Comparison of ENCODE assay signal across 8 cellular contexts in the genomic region with DNA sequence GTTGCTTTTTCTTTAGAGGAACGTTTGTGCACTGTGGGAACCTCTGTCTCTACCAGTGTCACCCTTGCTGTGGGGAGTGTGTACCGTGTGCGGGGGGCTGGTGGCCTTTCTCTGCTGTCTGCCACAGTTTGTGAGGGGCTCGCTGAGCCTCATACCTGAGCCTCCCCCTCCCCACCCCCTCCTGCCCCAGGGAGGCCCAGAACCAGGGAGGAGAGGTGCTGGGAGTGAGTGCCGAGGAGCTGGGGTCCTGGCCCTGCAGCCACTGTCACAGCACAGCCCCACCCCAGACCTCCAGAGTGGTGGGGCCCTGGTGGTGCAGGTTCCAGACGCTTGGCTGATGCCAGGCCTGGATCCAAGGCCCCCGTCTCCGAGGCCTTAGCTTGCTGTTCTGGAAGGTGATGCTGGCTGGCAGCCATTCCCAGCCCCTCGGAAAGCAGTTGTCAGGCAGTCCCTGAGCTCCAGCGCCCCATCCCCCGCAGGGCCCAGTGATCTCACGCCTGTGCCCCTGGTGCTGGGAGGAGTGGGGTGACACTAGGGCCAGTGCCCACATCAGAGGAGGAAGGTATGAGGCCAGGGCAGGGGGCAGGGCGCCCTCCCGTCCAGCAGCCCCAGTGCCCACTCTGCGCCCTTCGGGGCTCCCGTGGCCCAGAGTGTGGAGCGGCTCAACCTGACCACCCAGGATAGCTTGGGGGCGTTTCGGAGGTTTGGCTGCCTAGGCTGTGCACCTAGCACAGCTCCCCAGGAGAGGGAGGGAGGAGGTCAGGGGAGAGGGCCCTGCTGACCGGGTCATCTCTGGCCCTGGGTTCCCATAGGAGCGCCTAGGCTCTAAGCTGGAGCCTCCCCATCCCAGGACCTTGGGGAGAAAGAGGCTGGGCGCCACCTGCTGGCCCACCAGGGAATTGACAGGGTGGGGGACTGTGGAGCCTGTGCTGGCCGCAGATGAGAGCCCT. TPM values are rescaled to one million over a fixed set of nuclear protein-coding genes. Genes with fewer than 3 reads are reported as not detected.
DNase-seq lines count a peak whose midpoint lies in the region; ATAC-seq, FAIRE-seq and TF ChIP-seq lines count a peak whose summit lies in the region.

No MANE protein-coding gene starts in this region.

- peaks cover 29% of the 10 kb centered on the region for H3K4me1 Mint-ChIP-seq in activated T-cell treated with anti-CD3 and anti-CD28 coated beads, Interleukin-2, amount 50 U/mL, for 4 hours (ENCODE audit: low read depth)

- H3K4me3 ChIP-seq in LNCaP clone FGC (ENCODE audit: low read depth, low read length) = no peak overlapping the region

- DNase-seq in ELR (ENCODE audit: low read depth) = peak; percentile 53
- DNase-seq in LNCaP clone FGC (ENCODE audit: low read depth) = no peak
- peak; percentile 47 for DNase-seq in activated T-cell treated with anti-CD3 and anti-CD28 coated beads, Interleukin-2, amount 50 U/mL, for 4 hours
- no peak for DNase-seq in foreskin keratinocyte
- DNase-seq in posterior cingulate gyrus = peak; percentile 47 to 95 (median 78)
- no peak for DNase-seq in frontal cortex (ENCODE audit: low spot score in 2 of 2)
- no peak for DNase-seq in D341Med (ENCODE audit: low spot score)

- no peaks in the 10 kb centered on the region for H3K27me3 Mint-ChIP-seq in activated T-cell treated with anti-CD3 and anti-CD28 coated beads, Interleukin-2, amount 50 U/mL, for 4 hours (ENCODE audit: low read depth)

- no peaks in the 10 kb centered on the region for H3K27me3 ChIP-seq in foreskin keratinocyte

- ATAC-seq in activated T-cell treated with anti-CD3 and anti-CD28 coated beads, Interleukin-2, amount 50 U/mL, for 4 hours = peak; percentile 51 to 54
- ATAC-seq in foreskin keratinocyte (peak; percentile 51), GM18861 (IDR thresholded peaks at IDR 0.05; ENCODE audit: unreplicated experiment) (no peak)

- H3K27ac ChIP-seq in foreskin keratinocyte = no peak overlapping the region

- TF ChIP-seq CTCF in LNCaP clone FGC (IDR thresholded peaks at IDR 0.05; ENCODE audit: control insufficient read depth, extremely low read depth, insufficient read depth) = peak; percentile 53
- TF ChIP-seq CTCF in foreskin keratinocyte (conservative IDR thresholded peaks at IDR 0.05) = peak; percentile 68

- no peak overlapping the region for H3K4me3 Mint-ChIP-seq in activated T-cell treated with anti-CD3 and anti-CD28 coated beads, Interleukin-2, amount 50 U/mL, for 4 hours

- no peaks in the 10 kb centered on the region for H3K4me1 ChIP-seq in foreskin keratinocyte

- FAIRE-seq in frontal cortex (lab: Jason Lieb, UNC) = no peak

- H3K36me3 Mint-ChIP-seq in activated T-cell treated with anti-CD3 and anti-CD28 coated beads, Interleukin-2, amount 50 U/mL, for 4 hours (ENCODE audit: insufficient read depth) = no peaks in the 10 kb centered on the region

- intact Hi-C loops in posterior cingulate gyrus (cut with DNase I) = loop anchor here (1.0 to 5.0 kb wide), 3 partner anchors 183 to 418 kb away; no protein-coding TSS in a partner anchor

- H3K9me3 Mint-ChIP-seq in activated T-cell treated with anti-CD3 and anti-CD28 coated beads, Interleukin-2, amount 50 U/mL, for 4 hours = no peaks in the 10 kb centered on the region

RNA-seq across cellular contexts. Expression of gene ALPP, which starts 53.0 kb away (rescaled TPM):
- total RNA-seq in activated T-cell treated with anti-CD3 and anti-CD28 coated beads, Interleukin-2, amount 50 U/mL, for 4 hours = not detected
- not detected in 2 replicates for total RNA-seq in foreskin keratinocyte
- not detected in 2 replicates for polyA plus RNA-seq in foreskin keratinocyte
- total RNA-seq in frontal cortex = not detected

Comparison
In these comparisons a context has a peak if more than half of its experiments do, and no peak if none do; other contexts are left out.
1. DNase-seq: peak in ELR (single experiment), activated T-cell treated with anti-CD3 and anti-CD28 coated beads, Interleukin-2, amount 50 U/mL, for 4 hours (single experiment) and posterior cingulate gyrus (10 of 10); none in LNCaP clone FGC (single experiment), foreskin keratinocyte (0 of 2), frontal cortex (0 of 2) and D341Med (single experiment).